Comparison of ENCODE assay signal across 8 cellular contexts in the genomic region with DNA sequence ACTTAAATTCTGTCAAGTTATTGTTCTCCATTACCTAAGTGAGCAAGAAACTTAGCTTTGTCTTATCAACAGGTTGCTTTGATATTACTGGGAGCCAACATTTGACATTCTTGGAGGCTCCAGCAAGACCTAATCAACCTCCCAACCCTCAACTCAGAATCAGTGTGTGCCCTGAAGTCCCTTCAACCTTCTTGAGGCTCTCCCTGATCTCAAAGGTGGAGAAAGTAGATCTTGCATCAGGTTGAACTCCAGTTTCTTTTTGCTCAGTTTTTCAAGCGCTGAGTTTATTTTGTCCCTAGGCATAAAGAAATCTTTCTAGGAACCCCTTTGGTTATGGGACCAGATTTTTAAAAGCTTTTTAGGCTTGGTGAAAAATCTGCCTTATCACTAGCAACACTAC. TPM values are rescaled to one million over a fixed set of nuclear protein-coding genes. Genes with fewer than 3 reads are reported as not detected.
DNase-seq lines count a peak whose midpoint lies in the region; ATAC-seq, FAIRE-seq and TF ChIP-seq lines count a peak whose summit lies in the region.

No MANE protein-coding gene starts in this region.

- FAIRE-seq in A549 (lab: Jason Lieb, UNC) (no peak), GM12878 (lab: Jason Lieb, UNC) (no peak), HTR-8/SVneo (lab: Jason Lieb, UNC) (no peak)

- no peak overlapping the region for H3K9ac ChIP-seq in HUES48 (ENCODE audit: low read depth, low read length)
- peak overlapping the region; percentile 92 for H3K9ac ChIP-seq in GM12878 (ENCODE audit: control insufficient read depth, insufficient read depth, low read length)

- H3K4me2 ChIP-seq in A549, result peak overlapping the region; percentile 81
- H3K4me2 ChIP-seq in GM12878 (ENCODE audit: control insufficient read depth, insufficient read depth), result peak overlapping the region; percentile 67

- H3K4me1 Mint-ChIP-seq in mesothelial cell of epicardium, result peaks cover 37% of the 10 kb centered on the region

- peak overlapping the region; percentile 49 for H2AFZ ChIP-seq in GM12878 (ENCODE audit: control insufficient read depth, low read depth, low read length)

- SMC1A ChIA-PET in GM12878 (lab: Charles Lee; ENCODE audit: uncharacterized antibody, unreplicated experiment), result interaction anchor here (0.9 to 4.2 kb wide), 10 partner anchors 8 to 186 kb away, joined by 3 to 36 read pairs (median 6); no protein-coding TSS in a partner anchor

- intact Hi-C loops in GM12878 (cut with micrococcal nuclease; ENCODE audit: unreplicated experiment), result loop anchor here (1.0 to 2.0 kb wide), 3 partner anchors 8 to 63 kb away; no protein-coding TSS in a partner anchor

- H3K36me3 Mint-ChIP-seq in mesothelial cell of epicardium, result peaks cover 3% of the 10 kb centered on the region

- no peak for TF ChIP-seq EP300 in A549 (IDR thresholded peaks at IDR 0.05)
- TF ChIP-seq EP300 in GM12878 (IDR thresholded peaks at IDR 0.05; ENCODE audit: borderline replicate concordance in 1 of 2, control insufficient read depth in 1 of 2, low read depth in 2 of 2, low read length in 2 of 2), result no peak

- ATAC-seq in A549 (no peak), GM12878 (no peak), GM21360 (IDR thresholded peaks at IDR 0.05; ENCODE audit: unreplicated experiment) (no peak), left lobe of liver (no peak)

- peaks cover 9% of the 10 kb centered on the region; the same call in 1 of the 2 replicates for H3K36me3 ChIP-seq in HUES48 (ENCODE audit: control insufficient read depth, insufficient read depth, low read length)
- H3K36me3 ChIP-seq in GM12878 (ENCODE audit: control insufficient read depth in 2 of 2, insufficient read depth in 2 of 2, low read length in 1 of 2), result peaks cover 0 to 6% of the 10 kb centered on the region in 2 experiments; a peak in 2 of 4 replicates

- DNase-seq in A549 (ENCODE audit: low read depth in 1 of 2, low spot score in 1 of 2), result no peak
- no peak for DNase-seq in GM12878 (ENCODE audit: low read depth, low spot score)
- no peak for DNase-seq in mesothelial cell of epicardium (ENCODE audit: low spot score in 2 of 2, unreplicated experiment in 2 of 2)
- no peak for DNase-seq in HTR-8/SVneo (ENCODE audit: insufficient read length, low spot score)
- no peak for DNase-seq in left lobe of liver (ENCODE audit: low spot score)
- DNase-seq in stimulated activated CD4-positive, alpha-beta T cell treated with anti-CD3 and anti-CD28 coated beads, Interleukin-4, amount 100 ng/mL, for 24 hours, result no peak

- POLR2A ChIA-PET in A549 (lab: Yijun Ruan, JAX) (interaction anchor here (1.2 to 1.3 kb wide), 2 partner anchors 14 to 27 kb away, joined by 3 to 4 read pairs; a partner anchor contains a TSS), GM12878 (lab: Charles Lee) (interaction anchor here (0.7 to 2.4 kb wide), 10 partner anchors 8 to 46 kb away, joined by 3 to 20 read pairs (median 4); a partner anchor contains a TSS)

- no peak for TF ChIP-seq RAD21 in A549 (conservative IDR thresholded peaks at IDR 0.05 in 1 of 2, IDR thresholded peaks at IDR 0.05 in 1 of 2)
- no peak for TF ChIP-seq RAD21 in GM12878 (IDR thresholded peaks at IDR 0.05; ENCODE audit: insufficient read depth, low read depth, low read length)

- no peak for TF ChIP-seq CTCF in A549 (IDR thresholded peaks at IDR 0.05)
- TF ChIP-seq CTCF in GM12878 (IDR thresholded peaks at IDR 0.05 in 2 of 3, conservative IDR thresholded peaks at IDR 0.05 in 1 of 3; ENCODE audit: control insufficient read depth in 2 of 3, extremely low read depth in 1 of 3, insufficient read depth in 1 of 3, low read depth in 3 of 3, low read length in 3 of 3), result no peak
- TF ChIP-seq CTCF in mesothelial cell of epicardium (IDR thresholded peaks at IDR 0.05; ENCODE audit: unreplicated experiment), result no peak

- H3K27me3 Mint-ChIP-seq in mesothelial cell of epicardium (ENCODE audit: low read depth), result no peaks in the 10 kb centered on the region

- peak overlapping the region; percentile 65 to 82 for H3K27ac ChIP-seq in A549
- H3K27ac ChIP-seq in HUES48 (ENCODE audit: low read depth, low read length), result no peak overlapping the region
- H3K27ac ChIP-seq in GM12878 (ENCODE audit: control insufficient read depth, insufficient read depth), result peak overlapping the region; percentile 91

- H3K9me3 Mint-ChIP-seq in mesothelial cell of epicardium, result no peaks in the 10 kb centered on the region

- WGBS in A549 (ENCODE audit: missing lambda C conversion rate), result 71% methylated on average over 1 of the region's 1 CpG
- WGBS in GM12878 (ENCODE audit: insufficient coverage, insufficient replicate concordance, low lambda C conversion rate, missing lambda C conversion rate), result 0% methylated on average over 1 of the region's 1 CpG

- peak overlapping the region; percentile 99 for H3K27ac Mint-ChIP-seq in mesothelial cell of epicardium

- peaks cover 59% of the 10 kb centered on the region for H3K79me2 ChIP-seq in GM12878 (ENCODE audit: control insufficient read depth, insufficient read depth, low read length)

- in situ Hi-C loops in GM12878 (cut with MboI), result loop anchor here (5.0 kb wide), 2 partner anchors 37 to 92 kb away; a partner anchor contains a TSS

- peak overlapping the region; percentile 88 for H3K4me3 Mint-ChIP-seq in mesothelial cell of epicardium

- no TSS peak for BruUV-seq in GM12878 (replicated peaks; lab: Mats Ljungman, UMichigan)

- H3K4me3 ChIP-seq in A549, result peak overlapping the region; percentile 73
- peak overlapping the region; percentile 59 for H3K4me3 ChIP-seq in HUES48 (ENCODE audit: low read depth, low read length)
- peak overlapping the region; percentile 83 for H3K4me3 ChIP-seq in GM12878

- H3K4me1 ChIP-seq in A549 (peaks cover 25% of the 10 kb centered on the region), HUES48 (ENCODE audit: control insufficient read depth, insufficient read depth, low read length) (peaks cover 22% of the 10 kb centered on the region), GM12878 (ENCODE audit: control insufficient read depth, insufficient read depth, low read length) (peaks cover 24% of the 10 kb centered on the region; the same call in 1 of the 2 replicates)

- TF ChIP-seq POLR2A in A549 (IDR thresholded peaks at IDR 0.05; ENCODE audit: low read length) (no peak), GM12878 (IDR thresholded peaks at IDR 0.05; ENCODE audit: low read depth, low read length) (no peak)

- H4K20me1 ChIP-seq in GM12878 (ENCODE audit: control insufficient read depth, insufficient read depth), result no peaks in the 10 kb centered on the region

- peaks cover 15% of the 10 kb centered on the region for H3K27me3 ChIP-seq in HUES48 (ENCODE audit: control insufficient read depth, insufficient read depth, low read length)
- H3K27me3 ChIP-seq in GM12878 (replicated peaks in 1 of 2; ENCODE audit: control insufficient read depth in 2 of 2, insufficient read depth in 2 of 2, low read length in 1 of 2), result no peaks in the 10 kb centered on the region

- RAD21 ChIA-PET in GM12878 (lab: Charles Lee; ENCODE audit: unreplicated experiment), result interaction anchor here (0.9 to 5.9 kb wide), 13 partner anchors 9 to 498 kb away, joined by 3 to 80 read pairs (median 3); a partner anchor contains a TSS

- CTCF ChIA-PET in A549 (lab: Yijun Ruan, JAX), result interaction anchor here (0.8 to 6.6 kb wide), 7 partner anchors 8 to 356 kb away, joined by 3 to 44 read pairs (median 4); a partner anchor contains a TSS
- CTCF ChIA-PET in GM12878 (lab: Yijun Ruan, JAX), result interaction anchor here (1.0 to 12.0 kb wide), 15 partner anchors 8 to 285 kb away, joined by 3 to 250 read pairs (median 5); a partner anchor contains a TSS

- H3K9me3 ChIP-seq in A549, result no peaks in the 10 kb centered on the region
- peaks cover 6% of the 10 kb centered on the region; the same call in 1 of the 2 replicates for H3K9me3 ChIP-seq in HUES48 (ENCODE audit: control insufficient read depth, insufficient read depth, low read length)
- H3K9me3 ChIP-seq in GM12878 (replicated peaks; ENCODE audit: control insufficient read depth, insufficient read depth, low read length), result no peaks in the 10 kb centered on the region

RNA-seq across cellular contexts. Expression of a gene that starts 1.4 kb away (rescaled TPM):
- 21.8 TPM in 2 replicates for polyA plus RNA-seq in A549 (2011; rRNA removed)
- polyA plus RNA-seq in A549 (2012; cell fraction: cytosol; rRNA removed), result 3.6 and 3.8 TPM in 2 replicates
- 4.8 and 9.6 TPM in 2 replicates for polyA plus RNA-seq in A549 (2012; cell fraction: nucleus; rRNA removed)
- 13.4 to 14.2 TPM (median 14.0 TPM) in 3 replicates for polyA plus RNA-seq in A549 (2017; fragmentation: RNase III; extraction: RNeasy Plus Mini Kit Qiagen cat#74134 plus additional on column Dnase treatment)
- polyA minus RNA-seq in A549 (2011; rRNA and poly(A)+ RNA removed), result 8.9 and 10.5 TPM in 2 replicates
- 147 and 148 TPM in 2 replicates for total RNA-seq in GM12878 (2013; cell fraction: nucleolus; rRNA removed)
- total RNA-seq in GM12878 (2014; rRNA removed), result 69.1 and 95.4 TPM in 2 replicates
- 93.8 and 95.0 TPM in 2 replicates for total RNA-seq in GM12878 (2014; rRNA removed; fragmentation: Illumina TruSeq; extraction: Trizol)
- total RNA-seq in GM12878 (2021), result 58.3 and 66.5 TPM in 2 replicates
- polyA plus RNA-seq in GM12878 (2011; ENCODE audit: low read depth), result 23.7 TPM
- 79.3 and 114 TPM in 2 replicates for polyA plus RNA-seq in GM12878 (2011; rRNA removed)
- polyA plus RNA-seq in GM12878 (2011; cell fraction: cytosol; rRNA removed), result 37.7 and 38.6 TPM in 2 replicates
- polyA plus RNA-seq in GM12878 (2011; cell fraction: nucleus; rRNA removed), result 111 and 114 TPM in 2 replicates
- polyA plus RNA-seq in GM12878 (2012), result 33.9 and 43.9 TPM in 2 replicates
- 83.6 and 102 TPM in 2 replicates for polyA plus RNA-seq in GM12878 (2014; fragmentation: Illumina TruSeq; extraction: Trizol)
- polyA plus RNA-seq in GM12878 (2014; fragmentation: Nextera tagmentation; extraction: Ambion mirVana), result 10 to 100 TPM; 26.6 to 41.6 TPM
- polyA plus RNA-seq in GM12878 (2014; rRNA removed), result 64.7 and 64.9 TPM in 2 replicates
- 10 to 100 TPM; 53.0 to 68.6 TPM for polyA plus RNA-seq in GM12878 (2016; fragmentation: Nextera tagmentation; extraction: Ambion mirVana)
- 46.1 and 53.8 TPM in 2 replicates for polyA minus RNA-seq in GM12878 (2011; rRNA and poly(A)+ RNA removed)
- 16.8 and 22.4 TPM in 2 replicates for polyA minus RNA-seq in GM12878 (2011; cell fraction: cytosol; rRNA and poly(A)+ RNA removed)
- 45.1 and 57.6 TPM in 2 replicates for polyA minus RNA-seq in GM12878 (2011; cell fraction: nucleus; rRNA and poly(A)+ RNA removed)
- total RNA-seq in mesothelial cell of epicardium, result 40.5 to 41.7 TPM (median 40.8 TPM) in 3 replicates
- total RNA-seq in left lobe of liver, result 9.3 TPM

RNA-seq across cellular contexts. Expression of a gene that starts 27.8 kb away (rescaled TPM):
- polyA plus RNA-seq in A549 (2011; rRNA removed), result 0.97 and 2.2 TPM in 2 replicates
- 1.1 and 1.9 TPM in 2 replicates for polyA plus RNA-seq in A549 (2012; cell fraction: cytosol; rRNA removed)
- polyA plus RNA-seq in A549 (2012; cell fraction: nucleus; rRNA removed), result 2.3 and 3.0 TPM in 2 replicates
- 3.0 to 3.3 TPM (median 3.1 TPM) in 3 replicates for polyA plus RNA-seq in A549 (2017; fragmentation: RNase III; extraction: RNeasy Plus Mini Kit Qiagen cat#74134 plus additional on column Dnase treatment)
- polyA minus RNA-seq in A549 (2011; rRNA and poly(A)+ RNA removed), result 4.6 and 5.8 TPM in 2 replicates
- 258 and 287 TPM in 2 replicates for total RNA-seq in GM12878 (2013; cell fraction: nucleolus; rRNA removed)
- 11.9 and 14.2 TPM in 2 replicates for total RNA-seq in GM12878 (2014; rRNA removed)
- total RNA-seq in GM12878 (2014; rRNA removed; fragmentation: Illumina TruSeq; extraction: Trizol), result 8.7 and 10.3 TPM in 2 replicates
- 25.8 and 27.9 TPM in 2 replicates for total RNA-seq in GM12878 (2021)
- polyA plus RNA-seq in GM12878 (2011; ENCODE audit: low read depth), result 18.7 TPM
- polyA plus RNA-seq in GM12878 (2011; rRNA removed), result 10.6 and 17.4 TPM in 2 replicates
- 20.6 and 27.1 TPM in 2 replicates for polyA plus RNA-seq in GM12878 (2011; cell fraction: cytosol; rRNA removed)
- polyA plus RNA-seq in GM12878 (2011; cell fraction: nucleus; rRNA removed), result 137 and 150 TPM in 2 replicates
- polyA plus RNA-seq in GM12878 (2012), result 20.5 and 31.1 TPM in 2 replicates
- 19.4 TPM in 2 replicates for polyA plus RNA-seq in GM12878 (2014; fragmentation: Illumina TruSeq; extraction: Trizol)
- polyA plus RNA-seq in GM12878 (2014; fragmentation: Nextera tagmentation; extraction: Ambion mirVana), result 1 to 10 TPM; 5.9 to 6.9 TPM
- polyA plus RNA-seq in GM12878 (2014; rRNA removed), result 10.6 and 11.2 TPM in 2 replicates
- polyA plus RNA-seq in GM12878 (2016; fragmentation: Nextera tagmentation; extraction: Ambion mirVana), result 1 to 10 TPM; 3.8 to 6.3 TPM
- polyA minus RNA-seq in GM12878 (2011; rRNA and poly(A)+ RNA removed), result 29.2 and 46.7 TPM in 2 replicates
- polyA minus RNA-seq in GM12878 (2011; cell fraction: cytosol; rRNA and poly(A)+ RNA removed), result 16.0 and 19.2 TPM in 2 replicates
- 75.1 and 91.1 TPM in 2 replicates for polyA minus RNA-seq in GM12878 (2011; cell fraction: nucleus; rRNA and poly(A)+ RNA removed)
- 37.7 to 42.3 TPM (median 39.4 TPM) in 3 replicates for total RNA-seq in mesothelial cell of epicardium
- total RNA-seq in left lobe of liver, result 19.9 TPM

RNA-seq across cellular contexts. Expression of a gene that starts 37.1 kb away (rescaled TPM):
- polyA plus RNA-seq in A549 (2011; rRNA removed) (6.0 and 6.9 TPM in 2 replicates), A549 (2017; fragmentation: RNase III; extraction: RNeasy Plus Mini Kit Qiagen cat#74134 plus additional on column Dnase treatment) (11.0 to 12.6 TPM (median 11.6 TPM) in 3 replicates), GM12878 (2011; rRNA removed) (35.9 and 59.7 TPM in 2 replicates), GM12878 (2014; fragmentation: Illumina TruSeq; extraction: Trizol) (79.5 and 94.6 TPM in 2 replicates), GM12878 (2014; fragmentation: Nextera tagmentation; extraction: Ambion mirVana) (10 to 100 TPM; 42.0 to 65.3 TPM), GM12878 (2014; rRNA removed) (35.8 and 42.2 TPM in 2 replicates), GM12878 (2016; fragmentation: Nextera tagmentation; extraction: Ambion mirVana) (10 to 100 TPM; 96.3 to 97.2 TPM)
- 1.8 and 2.3 TPM in 2 replicates for polyA plus RNA-seq in A549 (2012; cell fraction: cytosol; rRNA removed)
- polyA plus RNA-seq in A549 (2012; cell fraction: nucleus; rRNA removed), result 1.1 and 1.4 TPM in 2 replicates
- polyA minus RNA-seq in A549 (2011; rRNA and poly(A)+ RNA removed), result 2.6 and 3.9 TPM in 2 replicates
- total RNA-seq in GM12878 (2013; cell fraction: nucleolus; rRNA removed), result 69.8 and 80.1 TPM in 2 replicates
- total RNA-seq in GM12878 (2014; rRNA removed) (53.4 and 59.7 TPM in 2 replicates), GM12878 (2014; rRNA removed; fragmentation: Illumina TruSeq; extraction: Trizol) (76.6 and 76.7 TPM in 2 replicates), GM12878 (2021) (52.0 and 58.9 TPM in 2 replicates), mesothelial cell of epicardium (6.2 to 6.9 TPM (median 6.8 TPM) in 3 replicates), left lobe of liver (0.23 TPM)
- polyA plus RNA-seq in GM12878 (2011; ENCODE audit: low read depth), result 13.4 TPM
- polyA plus RNA-seq in GM12878 (2011; cell fraction: cytosol; rRNA removed), result 12.0 and 13.2 TPM in 2 replicates
- polyA plus RNA-seq in GM12878 (2011; cell fraction: nucleus; rRNA removed), result 19.9 and 23.0 TPM in 2 replicates
- polyA plus RNA-seq in GM12878 (2012), result 24.0 and 25.0 TPM in 2 replicates
- 30.2 and 57.1 TPM in 2 replicates for polyA minus RNA-seq in GM12878 (2011; rRNA and poly(A)+ RNA removed)
- polyA minus RNA-seq in GM12878 (2011; cell fraction: cytosol; rRNA and poly(A)+ RNA removed), result 11.6 and 16.7 TPM in 2 replicates
- polyA minus RNA-seq in GM12878 (2011; cell fraction: nucleus; rRNA and poly(A)+ RNA removed), result 48.1 and 63.7 TPM in 2 replicates

RNA-seq across cellular contexts. Expression of a gene that starts 58.0 kb away (rescaled TPM):
- polyA plus RNA-seq in A549 (2011; rRNA removed), result not detected in 2 replicates
- not detected in 2 replicates for polyA plus RNA-seq in A549 (2012; cell fraction: cytosol; rRNA removed)
- polyA plus RNA-seq in A549 (2012; cell fraction: nucleus; rRNA removed), result not detected in 2 replicates
- not detected in 3 replicates for polyA plus RNA-seq in A549 (2017; fragmentation: RNase III; extraction: RNeasy Plus Mini Kit Qiagen cat#74134 plus additional on column Dnase treatment)
- polyA minus RNA-seq in A549 (2011; rRNA and poly(A)+ RNA removed), result not detected in 2 replicates
- 0.64 TPM in 1 of 2 replicates, not detected in the other for total RNA-seq in GM12878 (2013; cell fraction: nucleolus; rRNA removed)
- 0.16 TPM in 1 of 2 replicates, not detected in the other for total RNA-seq in GM12878 (2014; rRNA removed)
- total RNA-seq in GM12878 (2014; rRNA removed; fragmentation: Illumina TruSeq; extraction: Trizol), result 0.18 TPM in 1 of 2 replicates, not detected in the other
- total RNA-seq in GM12878 (2021), result not detected in 2 replicates
- not detected for polyA plus RNA-seq in GM12878 (2011; ENCODE audit: low read depth)
- 0.10 and 0.13 TPM in 2 replicates for polyA plus RNA-seq in GM12878 (2011; rRNA removed)
- polyA plus RNA-seq in GM12878 (2011; cell fraction: cytosol; rRNA removed), result not detected in 2 replicates
- polyA plus RNA-seq in GM12878 (2011; cell fraction: nucleus; rRNA removed), result 0.20 and 0.31 TPM in 2 replicates
- 0.42 and 0.48 TPM in 2 replicates for polyA plus RNA-seq in GM12878 (2012)
- 0.78 TPM in 1 of 2 replicates, not detected in the other for polyA plus RNA-seq in GM12878 (2014; fragmentation: Illumina TruSeq; extraction: Trizol)
- under 1 TPM; 0.11 to 0.29 TPM for polyA plus RNA-seq in GM12878 (2014; fragmentation: Nextera tagmentation; extraction: Ambion mirVana)
- not detected in 2 replicates for polyA plus RNA-seq in GM12878 (2014; rRNA removed)
- polyA plus RNA-seq in GM12878 (2016; fragmentation: Nextera tagmentation; extraction: Ambion mirVana), result 1 to 10 TPM; 1.2 to 1.7 TPM
- not detected in 2 replicates for polyA minus RNA-seq in GM12878 (2011; rRNA and poly(A)+ RNA removed)
- not detected in 2 replicates for polyA minus RNA-seq in GM12878 (2011; cell fraction: cytosol; rRNA and poly(A)+ RNA removed)
- polyA minus RNA-seq in GM12878 (2011; cell fraction: nucleus; rRNA and poly(A)+ RNA removed), result not detected in 2 replicates
- total RNA-seq in mesothelial cell of epicardium, result not detected in 3 replicates
- 0.68 TPM for total RNA-seq in left lobe of liver
